ENCODE assay signal across 1 cellular context in the genomic region with DNA sequence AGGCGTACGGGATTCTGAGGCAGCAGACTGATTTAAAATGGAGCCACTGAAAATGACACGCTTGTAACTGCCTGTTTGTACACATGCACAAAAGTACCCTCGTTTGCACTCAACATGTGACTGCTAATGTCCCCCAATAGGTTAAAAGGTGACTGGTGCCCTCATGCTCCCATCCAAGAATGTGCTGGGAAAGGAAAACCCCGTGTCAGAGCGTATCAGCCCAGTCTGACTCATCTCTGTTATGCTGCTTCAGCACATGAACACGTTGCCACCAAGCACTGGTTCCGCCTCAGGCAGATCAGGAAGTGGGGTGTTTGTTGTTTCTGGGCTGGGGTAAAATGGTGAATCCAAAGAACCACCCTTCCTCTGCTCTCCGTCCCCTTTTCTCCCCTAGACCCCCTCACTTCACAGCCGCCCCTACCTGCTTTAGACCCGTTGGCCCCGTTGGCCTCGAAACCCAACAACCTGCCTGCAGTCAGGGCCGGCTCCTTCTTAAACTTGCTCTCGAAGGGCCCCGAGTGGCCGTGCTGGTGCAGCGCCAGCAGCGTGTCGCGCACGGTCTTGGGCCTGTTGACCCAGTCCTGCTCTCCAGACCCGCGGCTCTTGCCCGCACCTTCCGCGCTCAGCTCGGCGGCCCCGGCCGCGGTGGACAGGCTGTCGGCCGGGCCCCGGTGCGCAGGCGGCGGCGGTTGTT.
TF ChIP-seq lines count a peak whose summit lies in the region.

No MANE protein-coding gene starts in this region.

TF ChIP-seq in HepG2, 621 proteins besides CTCF, POLR2A, EP300 and RAD21 (continued from another document and continues in another):
- peak in 1 of 2 experiments; percentile 66; a peak in 1 of 4 replicates for TF ChIP-seq REST (IDR thresholded peaks at IDR 0.05; ENCODE audit: borderline replicate concordance in 1 of 2, low read depth in 1 of 2, low read length in 2 of 2)
- TF ChIP-seq RXRA (CRISPR knock-in tag; IDR thresholded peaks at IDR 0.05) = peak; percentile 46; the same call in 1 of the 2 replicates
- TF ChIP-seq ZNF326 (CRISPR knock-in tag; IDR thresholded peaks at IDR 0.05; ENCODE audit: borderline replicate concordance) = no peak
- TF ChIP-seq ZKSCAN8 (CRISPR knock-in tag; IDR thresholded peaks at IDR 0.05; ENCODE audit: borderline replicate concordance) = no peak
- TF ChIP-seq, protein P1, sequence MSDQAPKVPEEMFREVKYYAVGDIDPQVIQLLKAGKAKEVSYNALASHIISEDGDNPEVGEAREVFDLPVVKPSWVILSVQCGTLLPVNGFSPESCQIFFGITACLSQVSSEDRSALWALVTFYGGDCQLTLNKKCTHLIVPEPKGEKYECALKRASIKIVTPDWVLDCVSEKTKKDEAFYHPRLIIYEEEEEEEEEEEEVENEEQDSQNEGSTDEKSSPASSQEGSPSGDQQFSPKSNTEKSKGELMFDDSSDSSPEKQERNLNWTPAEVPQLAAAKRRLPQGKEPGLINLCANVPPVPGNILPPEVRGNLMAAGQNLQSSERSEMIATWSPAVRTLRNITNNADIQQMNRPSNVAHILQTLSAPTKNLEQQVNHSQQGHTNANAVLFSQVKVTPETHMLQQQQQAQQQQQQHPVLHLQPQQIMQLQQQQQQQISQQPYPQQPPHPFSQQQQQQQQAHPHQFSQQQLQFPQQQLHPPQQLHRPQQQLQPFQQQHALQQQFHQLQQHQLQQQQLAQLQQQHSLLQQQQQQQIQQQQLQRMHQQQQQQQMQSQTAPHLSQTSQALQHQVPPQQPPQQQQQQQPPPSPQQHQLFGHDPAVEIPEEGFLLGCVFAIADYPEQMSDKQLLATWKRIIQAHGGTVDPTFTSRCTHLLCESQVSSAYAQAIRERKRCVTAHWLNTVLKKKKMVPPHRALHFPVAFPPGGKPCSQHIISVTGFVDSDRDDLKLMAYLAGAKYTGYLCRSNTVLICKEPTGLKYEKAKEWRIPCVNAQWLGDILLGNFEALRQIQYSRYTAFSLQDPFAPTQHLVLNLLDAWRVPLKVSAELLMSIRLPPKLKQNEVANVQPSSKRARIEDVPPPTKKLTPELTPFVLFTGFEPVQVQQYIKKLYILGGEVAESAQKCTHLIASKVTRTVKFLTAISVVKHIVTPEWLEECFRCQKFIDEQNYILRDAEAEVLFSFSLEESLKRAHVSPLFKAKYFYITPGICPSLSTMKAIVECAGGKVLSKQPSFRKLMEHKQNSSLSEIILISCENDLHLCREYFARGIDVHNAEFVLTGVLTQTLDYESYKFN (CRISPR knock-in tag; conservative IDR thresholded peaks at IDR 0.05) = peak; percentile 49
- no peak for TF ChIP-seq SMARCE1 (IDR thresholded peaks at IDR 0.05; ENCODE audit: borderline replicate concordance)
- peak; percentile 50; the same call in 1 of the 2 replicates for TF ChIP-seq ZNF691 (CRISPR knock-in tag; IDR thresholded peaks at IDR 0.05; ENCODE audit: borderline replicate concordance, low read depth)
- TF ChIP-seq ARID5B (CRISPR knock-in tag; IDR thresholded peaks at IDR 0.05) = peak; percentile 71
- TF ChIP-seq MEF2D (CRISPR knock-in tag; IDR thresholded peaks at IDR 0.05) = peak; percentile 90
- no peak; the same call in none of the 2 replicates for TF ChIP-seq MXD4 (CRISPR knock-in tag; IDR thresholded peaks at IDR 0.05)
- TF ChIP-seq NPAS2 (CRISPR knock-in tag; IDR thresholded peaks at IDR 0.05; ENCODE audit: borderline replicate concordance) = no peak
- TF ChIP-seq RCOR2 (CRISPR knock-in tag; IDR thresholded peaks at IDR 0.05) = no peak
- TF ChIP-seq SIN3B (IDR thresholded peaks at IDR 0.05; ENCODE audit: low read length) = no peak; the same call in 1 of the 2 replicates
- TF ChIP-seq CREM (IDR thresholded peaks at IDR 0.05) = peak; percentile 52; the same call in 1 of the 2 replicates
- no peak for TF ChIP-seq CREM (CRISPR knock-in tag; IDR thresholded peaks at IDR 0.05)
- peak; percentile 49; the same call in 1 of the 2 replicates for TF ChIP-seq ZFX (CRISPR knock-in tag; IDR thresholded peaks at IDR 0.05; ENCODE audit: low read depth)
- TF ChIP-seq HOXA7 (CRISPR knock-in tag; IDR thresholded peaks at IDR 0.05) = no peak
- TF ChIP-seq, protein P2, sequence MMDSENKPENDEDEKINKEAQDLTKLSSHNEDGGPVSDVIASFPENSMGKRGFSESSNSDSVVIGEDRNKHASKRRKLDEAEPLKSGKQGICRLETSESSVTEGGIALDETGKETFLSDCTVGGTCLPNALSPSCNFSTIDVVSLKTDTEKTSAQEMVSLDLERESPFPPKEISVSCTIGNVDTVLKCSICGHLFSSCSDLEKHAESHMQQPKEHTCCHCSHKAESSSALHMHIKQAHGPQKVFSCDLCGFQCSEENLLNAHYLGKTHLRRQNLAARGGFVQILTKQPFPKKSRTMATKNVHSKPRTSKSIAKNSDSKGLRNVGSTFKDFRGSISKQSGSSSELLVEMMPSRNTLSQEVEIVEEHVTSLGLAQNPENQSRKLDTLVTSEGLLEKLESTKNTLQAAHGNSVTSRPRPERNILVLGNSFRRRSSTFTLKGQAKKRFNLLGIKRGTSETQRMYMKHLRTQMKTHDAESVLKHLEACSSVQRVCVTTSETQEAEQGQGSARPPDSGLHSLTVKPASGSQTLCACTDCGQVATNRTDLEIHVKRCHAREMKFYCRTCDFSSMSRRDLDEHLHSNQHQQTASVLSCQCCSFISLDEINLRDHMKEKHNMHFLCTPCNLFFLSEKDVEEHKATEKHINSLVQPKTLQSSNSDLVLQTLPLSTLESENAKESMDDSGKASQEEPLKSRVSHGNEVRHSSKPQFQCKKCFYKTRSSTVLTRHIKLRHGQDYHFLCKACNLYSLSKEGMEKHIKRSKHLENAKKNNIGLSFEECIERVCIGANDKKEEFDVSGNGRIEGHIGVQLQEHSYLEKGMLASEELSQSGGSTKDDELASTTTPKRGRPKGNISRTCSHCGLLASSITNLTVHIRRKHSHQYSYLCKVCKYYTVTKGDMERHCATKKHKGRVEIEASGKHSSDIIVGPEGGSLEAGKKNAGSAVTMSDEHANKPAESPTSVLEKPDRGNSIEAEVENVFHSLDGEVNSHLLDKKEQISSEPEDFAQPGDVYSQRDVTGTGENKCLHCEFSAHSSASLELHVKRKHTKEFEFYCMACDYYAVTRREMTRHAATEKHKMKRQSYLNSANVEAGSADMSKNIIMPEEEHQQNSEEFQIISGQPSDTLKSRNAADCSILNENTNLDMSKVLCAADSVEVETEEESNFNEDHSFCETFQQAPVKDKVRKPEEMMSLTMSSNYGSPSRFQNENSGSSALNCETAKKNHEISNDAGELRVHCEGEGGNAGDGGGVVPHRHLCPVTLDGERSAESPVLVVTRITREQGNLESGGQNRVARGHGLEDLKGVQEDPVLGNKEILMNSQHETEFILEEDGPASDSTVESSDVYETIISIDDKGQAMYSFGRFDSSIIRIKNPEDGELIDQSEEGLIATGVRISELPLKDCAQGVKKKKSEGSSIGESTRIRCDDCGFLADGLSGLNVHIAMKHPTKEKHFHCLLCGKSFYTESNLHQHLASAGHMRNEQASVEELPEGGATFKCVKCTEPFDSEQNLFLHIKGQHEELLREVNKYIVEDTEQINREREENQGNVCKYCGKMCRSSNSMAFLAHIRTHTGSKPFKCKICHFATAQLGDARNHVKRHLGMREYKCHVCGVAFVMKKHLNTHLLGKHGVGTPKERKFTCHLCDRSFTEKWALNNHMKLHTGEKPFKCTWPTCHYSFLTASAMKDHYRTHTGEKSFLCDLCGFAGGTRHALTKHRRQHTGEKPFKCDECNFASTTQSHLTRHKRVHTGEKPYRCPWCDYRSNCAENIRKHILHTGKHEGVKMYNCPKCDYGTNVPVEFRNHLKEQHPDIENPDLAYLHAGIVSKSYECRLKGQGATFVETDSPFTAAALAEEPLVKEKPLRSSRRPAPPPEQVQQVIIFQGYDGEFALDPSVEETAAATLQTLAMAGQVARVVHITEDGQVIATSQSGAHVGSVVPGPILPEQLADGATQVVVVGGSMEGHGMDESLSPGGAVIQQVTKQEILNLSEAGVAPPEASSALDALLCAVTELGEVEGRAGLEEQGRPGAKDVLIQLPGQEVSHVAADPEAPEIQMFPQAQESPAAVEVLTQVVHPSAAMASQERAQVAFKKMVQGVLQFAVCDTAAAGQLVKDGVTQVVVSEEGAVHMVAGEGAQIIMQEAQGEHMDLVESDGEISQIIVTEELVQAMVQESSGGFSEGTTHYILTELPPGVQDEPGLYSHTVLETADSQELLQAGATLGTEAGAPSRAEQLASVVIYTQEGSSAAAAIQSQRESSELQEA (CRISPR knock-in tag; IDR thresholded peaks at IDR 0.05; ENCODE audit: not compliant biosample characterization) = peak; percentile 24
- TF ChIP-seq ZNF609 (CRISPR knock-in tag; IDR thresholded peaks at IDR 0.05; ENCODE audit: borderline replicate concordance) = peak; percentile 65; the same call in 1 of the 2 replicates
- no peak; the same call in 1 of the 2 replicates for TF ChIP-seq ZNF878 (CRISPR knock-in tag; IDR thresholded peaks at IDR 0.05)
- peak; percentile 52 for TF ChIP-seq PITX1 (CRISPR knock-in tag; IDR thresholded peaks at IDR 0.05)
- peak; percentile 66 for TF ChIP-seq NCOA2 (CRISPR knock-in tag; IDR thresholded peaks at IDR 0.05)
- no peak; the same call in 1 of the 2 replicates for TF ChIP-seq KDM4B (CRISPR knock-in tag; IDR thresholded peaks at IDR 0.05)
